1 cellular context compared by ENCODE assay signal in genomic region chr2:73283545-73284295, GRCh38.
A peak's percentile ranks its signal among the peaks of the same experiment; 100 is the strongest.
TF ChIP-seq lines count a peak whose summit lies in the region.

No MANE protein-coding gene starts in this region.

TF ChIP-seq in HepG2, 621 proteins besides CTCF, POLR2A, EP300 and RAD21 (continued from another document and continues in another):
- TF ChIP-seq HDAC6 (IDR thresholded peaks at IDR 0.05; ENCODE audit: low read depth, low read length) (no peak), ZXDC (CRISPR knock-in tag; IDR thresholded peaks at IDR 0.05) (no peak), MTF2 (CRISPR knock-in tag; IDR thresholded peaks at IDR 0.05; ENCODE audit: borderline replicate concordance) (no peak), LCORL (IDR thresholded peaks at IDR 0.05) (no peak), LCORL (CRISPR knock-in tag; IDR thresholded peaks at IDR 0.05) (no peak), MED8 (CRISPR knock-in tag; IDR thresholded peaks at IDR 0.05; ENCODE audit: insufficient replicate concordance) (no peak), KDM5B (CRISPR knock-in tag; IDR thresholded peaks at IDR 0.05; ENCODE audit: borderline replicate concordance) (peak; percentile 47), MBNL3 (CRISPR knock-in tag; conservative IDR thresholded peaks at IDR 0.05) (no peak), ZNF740 (CRISPR knock-in tag; IDR thresholded peaks at IDR 0.05) (no peak), PHF20 (CRISPR knock-in tag; IDR thresholded peaks at IDR 0.05) (no peak), PTBP1 (IDR thresholded peaks at IDR 0.05; ENCODE audit: low read depth, low read length, poor library complexity, severe bottlenecking) (no peak), HMGXB3 (CRISPR knock-in tag; IDR thresholded peaks at IDR 0.05; ENCODE audit: borderline replicate concordance) (no peak), TBL1XR1 (IDR thresholded peaks at IDR 0.05; ENCODE audit: borderline replicate concordance, low read length, partially characterized antibody) (no peak), PRDM15 (CRISPR knock-in tag; IDR thresholded peaks at IDR 0.05) (no peak), ZFP37 (CRISPR knock-in tag; IDR thresholded peaks at IDR 0.05; ENCODE audit: borderline replicate concordance) (no peak), SSRP1 (CRISPR knock-in tag; IDR thresholded peaks at IDR 0.05) (no peak), STAT6 (CRISPR knock-in tag; IDR thresholded peaks at IDR 0.05; ENCODE audit: borderline replicate concordance) (no peak), TFDP2 (CRISPR knock-in tag; IDR thresholded peaks at IDR 0.05) (no peak), TSC22D2 (CRISPR knock-in tag; IDR thresholded peaks at IDR 0.05; ENCODE audit: borderline replicate concordance) (no peak), NFRKB (IDR thresholded peaks at IDR 0.05) (no peak), MAFG (CRISPR knock-in tag; IDR thresholded peaks at IDR 0.05) (no peak), ZNF143 (CRISPR knock-in tag; IDR thresholded peaks at IDR 0.05) (no peak), SNAPC2 (CRISPR knock-in tag; IDR thresholded peaks at IDR 0.05) (peak; percentile 60; the same call in 1 of the 2 replicates), RNF2 (conservative IDR thresholded peaks at IDR 0.05; ENCODE audit: low read depth) (no peak), ZNF329 (CRISPR knock-in tag; IDR thresholded peaks at IDR 0.05; ENCODE audit: low read depth) (peak; percentile 60; the same call in 1 of the 2 replicates), PCBP2 (optimal IDR thresholded peaks at IDR 0.05; ENCODE audit: low read depth, low read length, poor library complexity, severe bottlenecking) (no peak), SOX5 (CRISPR knock-in tag; IDR thresholded peaks at IDR 0.05; ENCODE audit: borderline replicate concordance) (peak; percentile 7; the same call in 1 of the 2 replicates), YEATS2 (CRISPR knock-in tag; IDR thresholded peaks at IDR 0.05; ENCODE audit: borderline replicate concordance) (no peak), RFX1 (IDR thresholded peaks at IDR 0.05) (no peak), SP1 (IDR thresholded peaks at IDR 0.05) (no peak), SP1 (CRISPR knock-in tag; IDR thresholded peaks at IDR 0.05) (no peak), ZNF260 (CRISPR knock-in tag; IDR thresholded peaks at IDR 0.05; ENCODE audit: borderline replicate concordance, low read depth) (no peak; the same call in 1 of the 2 replicates), ZSCAN31 (CRISPR knock-in tag; IDR thresholded peaks at IDR 0.05; ENCODE audit: low read depth) (no peak), ZNF251 (CRISPR knock-in tag; IDR thresholded peaks at IDR 0.05) (no peak), PAF1 (CRISPR knock-in tag; IDR thresholded peaks at IDR 0.05) (no peak), ETV5 (CRISPR knock-in tag; IDR thresholded peaks at IDR 0.05; ENCODE audit: borderline replicate concordance) (peak; percentile 8; the same call in 1 of the 2 replicates), ZBTB42 (CRISPR knock-in tag; IDR thresholded peaks at IDR 0.05) (no peak), ZNF468 (CRISPR knock-in tag; IDR thresholded peaks at IDR 0.05) (no peak), ZNF276 (CRISPR knock-in tag; IDR thresholded peaks at IDR 0.05; ENCODE audit: low read depth) (no peak), ELF4 (CRISPR knock-in tag; IDR thresholded peaks at IDR 0.05; ENCODE audit: borderline replicate concordance) (no peak), THAP7 (CRISPR knock-in tag; IDR thresholded peaks at IDR 0.05) (no peak), ZKSCAN5 (CRISPR knock-in tag; IDR thresholded peaks at IDR 0.05) (no peak), TEF (CRISPR knock-in tag; IDR thresholded peaks at IDR 0.05) (no peak), BATF2 (CRISPR knock-in tag; IDR thresholded peaks at IDR 0.05) (no peak), ZNF138 (CRISPR knock-in tag; IDR thresholded peaks at IDR 0.05; ENCODE audit: low read depth) (no peak)
